18 cellular contexts compared by ENCODE assay signal in genomic region chr16:49631521-49632041, GRCh38.
DNase-seq lines count a peak whose midpoint lies in the region; ATAC-seq and TF ChIP-seq lines count a peak whose summit lies in the region.
"Had no signal": no experiment of that assay in that cellular context is flagged by ENCODE, and none has a peak within 500 bp of the region (broad histone marks: within the 10 kb centered on the region; RNA-seq: fewer than 3 reads in every experiment).

No MANE protein-coding gene starts in this region.

- H3K4me1 ChIP-seq in A673 (ENCODE audit: insufficient read depth, low read length, poor library complexity, severe bottlenecking) = no peaks in the 10 kb centered on the region
- H3K4me1 ChIP-seq: prostate gland had no signal

- no peaks in the 10 kb centered on the region for H3K36me3 ChIP-seq in A673 (ENCODE audit: insufficient read depth, low read length, poor library complexity, severe bottlenecking)
- H3K36me3 ChIP-seq: prostate gland had no signal

- peaks cover 14% of the 10 kb centered on the region for H3K4me1 Mint-ChIP-seq in chondrocyte (ENCODE audit: low read depth)
- H3K4me1 Mint-ChIP-seq in activated CD4-positive, alpha-beta T cell treated with anti-CD3 and anti-CD28 coated beads, Interleukin-2, amount 10 ng/mL, durations not matched to agents 24 days and 14 days = no peaks in the 10 kb centered on the region
- H3K4me1 Mint-ChIP-seq: activated naive CD8-positive, alpha-beta T cell treated with anti-CD3 and anti-CD28 coated beads for 36 hours; CD14-positive monocyte had no signal

- CTCF ChIA-PET in A673 (lab: Charles Lee) = interaction anchor here (0.6 kb wide), 1 partner anchor 139 kb away, joined by 3 read pairs; no protein-coding TSS in a partner anchor

- peaks cover 3% of the 10 kb centered on the region for H3K36me3 Mint-ChIP-seq in chondrocyte (ENCODE audit: low read depth)
- no peaks in the 10 kb centered on the region for H3K36me3 Mint-ChIP-seq in activated CD4-positive, alpha-beta T cell treated with anti-CD3 and anti-CD28 coated beads, Interleukin-2, amount 10 ng/mL, durations not matched to agents 24 days and 14 days (ENCODE audit: low read depth)
- H3K36me3 Mint-ChIP-seq: activated naive CD8-positive, alpha-beta T cell treated with anti-CD3 and anti-CD28 coated beads for 36 hours; CD14-positive monocyte had no signal

- DNase-seq in A673 (ENCODE audit: low spot score) (peak; percentile 23), EH (ENCODE audit: low read depth) (peak; percentile 64), chondrocyte (ENCODE audit: low spot score) (no peak), medulla oblongata (ENCODE audit: extremely low spot score) (peak; percentile 24), T-helper 2 cell (no peak), NCI-H526 treated with DMSO at 0.1 percent for 48 hours (lab: John Stamatoyannopoulos, UW) (no peak)
- no peak for DNase-seq in activated CD4-positive, alpha-beta T cell treated with anti-CD3 and anti-CD28 coated beads, Interleukin-2, amount 10 ng/mL, durations not matched to agents 24 days and 14 days
- DNase-seq: activated CD4-positive, alpha-beta T cell treated with anti-CD3 and anti-CD28 coated beads for 4 hours; activated naive CD8-positive, alpha-beta T cell treated with anti-CD3 and anti-CD28 coated beads for 36 hours; activated T-cell treated with anti-CD3 and anti-CD28 coated beads, Interleukin-2, amount 50 U/mL, for 1 hour; esophagus squamous epithelium; NCI-H82; RPMI8226; stimulated activated CD8-positive, alpha-beta memory T cell treated with anti-CD3 and anti-CD28 coated beads, Interleukin-4, amount 100 ng/mL, for 48 hours; trophoblast cell had no signal

- ATAC-seq in GM21367 (IDR thresholded peaks at IDR 0.05; ENCODE audit: unreplicated experiment) = no peak

- no peaks in the 10 kb centered on the region for H3K27me3 ChIP-seq in A673 (replicated peaks; ENCODE audit: insufficient read depth, low read depth, low read length, poor library complexity)
- H3K27me3 ChIP-seq: esophagus squamous epithelium had no signal

- H3K27ac Mint-ChIP-seq in chondrocyte (ENCODE audit: unreplicated experiment) = peak overlapping the region; percentile 85
- no peak overlapping the region for H3K27ac Mint-ChIP-seq in activated CD4-positive, alpha-beta T cell treated with anti-CD3 and anti-CD28 coated beads, Interleukin-2, amount 10 ng/mL, durations not matched to agents 24 days and 14 days
- H3K27ac Mint-ChIP-seq: activated naive CD8-positive, alpha-beta T cell treated with anti-CD3 and anti-CD28 coated beads for 36 hours had no signal

- H3K9me3 ChIP-seq in A673 (ENCODE audit: low read depth, low read length, poor library complexity, severe bottlenecking) = no peaks in the 10 kb centered on the region
- H3K9me3 ChIP-seq: prostate gland had no signal

- H3K4me3 ChIP-seq in A673 (ENCODE audit: low read depth, low read length, poor library complexity, severe bottlenecking) = no peak overlapping the region
- H3K4me3 ChIP-seq: esophagus squamous epithelium, prostate gland had no signal

- H3K27ac ChIP-seq in A673 (ENCODE audit: low read depth, low read length, poor library complexity, severe bottlenecking) = no peak overlapping the region
- H3K27ac ChIP-seq: esophagus squamous epithelium, prostate gland had no signal

- no peak for TF ChIP-seq CTCF in A673 (conservative IDR thresholded peaks at IDR 0.05; ENCODE audit: low read depth, low read length)
- TF ChIP-seq CTCF in chondrocyte (IDR thresholded peaks at IDR 0.05) = no peak

- intact Hi-C loops in A673 (cut with micrococcal nuclease; ENCODE audit: unreplicated experiment) = no loop called here
- intact Hi-C loops in activated CD4-positive, alpha-beta T cell treated with anti-CD3 and anti-CD28 coated beads, Interleukin-2, amount 10 ng/mL, durations not matched to agents 24 days and 14 days (cut with micrococcal nuclease) = no loop called here

- no peaks in the 10 kb centered on the region for H3K9me3 Mint-ChIP-seq in chondrocyte (ENCODE audit: low read depth)
- no peaks in the 10 kb centered on the region for H3K9me3 Mint-ChIP-seq in activated CD4-positive, alpha-beta T cell treated with anti-CD3 and anti-CD28 coated beads, Interleukin-2, amount 10 ng/mL, durations not matched to agents 24 days and 14 days
- H3K9me3 Mint-ChIP-seq: activated naive CD8-positive, alpha-beta T cell treated with anti-CD3 and anti-CD28 coated beads for 36 hours had no signal

- BruUV-seq in A673 (replicated peaks; lab: Mats Ljungman, UMichigan) = no TSS peak

- H3K27me3 Mint-ChIP-seq in chondrocyte (ENCODE audit: low read depth) = peaks cover 2% of the 10 kb centered on the region
- no peaks in the 10 kb centered on the region for H3K27me3 Mint-ChIP-seq in activated CD4-positive, alpha-beta T cell treated with anti-CD3 and anti-CD28 coated beads, Interleukin-2, amount 10 ng/mL, durations not matched to agents 24 days and 14 days
- H3K27me3 Mint-ChIP-seq: activated naive CD8-positive, alpha-beta T cell treated with anti-CD3 and anti-CD28 coated beads for 36 hours had no signal

- POLR2A ChIA-PET in A673 (lab: Charles Lee; ENCODE audit: low non-redundant PET) = interaction anchor here (0.6 kb wide), 1 partner anchor 18 kb away, joined by 4 read pairs; no protein-coding TSS in a partner anchor

- no peak overlapping the region for H3K4me3 Mint-ChIP-seq in chondrocyte (ENCODE audit: unreplicated experiment)
- no peak overlapping the region for H3K4me3 Mint-ChIP-seq in activated CD4-positive, alpha-beta T cell treated with anti-CD3 and anti-CD28 coated beads, Interleukin-2, amount 10 ng/mL, durations not matched to agents 24 days and 14 days
- H3K4me3 Mint-ChIP-seq: activated naive CD8-positive, alpha-beta T cell treated with anti-CD3 and anti-CD28 coated beads for 36 hours; CD14-positive monocyte had no signal

Comparison
In these comparisons a context has a peak if more than half of its experiments do, and no peak if none do; other contexts are left out.
1. DNase-seq: peak in A673 (single experiment), EH (single experiment) and medulla oblongata (single experiment); none in chondrocyte (single experiment), activated CD4-positive, alpha-beta T cell treated with anti-CD3 and anti-CD28 coated beads, Interleukin-2, amount 10 ng/mL, durations not matched to agents 24 days and 14 days (single experiment), T-helper 2 cell (0 of 5) and NCI-H526 treated with DMSO at 0.1 percent for 48 hours (single experiment).